ENCODE assay signal across 1 cellular context in genomic region chr11:131672191-131672590, GRCh38.
TF ChIP-seq lines count a peak whose summit lies in the region.

No MANE protein-coding gene starts in this region.

TF ChIP-seq in H1, 55 proteins besides CTCF, POLR2A, EP300 and RAD21 (continued from another document):
- TF ChIP-seq ATF2 (IDR thresholded peaks at IDR 0.05; ENCODE audit: low read length): no peak
